ENCODE assay signal across 8 cellular contexts in genomic region chr5:81779125-81779934, GRCh38. TPM values are rescaled to one million over a fixed set of nuclear protein-coding genes. Genes with fewer than 3 reads are reported as not detected.
DNase-seq lines count a peak whose midpoint lies in the region; ATAC-seq, FAIRE-seq and TF ChIP-seq lines count a peak whose summit lies in the region.

No MANE protein-coding gene starts in this region.

- H3K4me3 Mint-ChIP-seq in nephron progenitor cell, result no peak overlapping the region

- DNase-seq in GF-D8 (lab: John Stamatoyannopoulos, UW) (peak; percentile 2), LoVo (ENCODE audit: low spot score) (peak; percentile 27), erythroblast (lab: John Stamatoyannopoulos, UW) (peak; percentile 78 to 86), nephron progenitor cell (no peak), urothelium cell line (ENCODE audit: low spot score) (peak; percentile 18), mesenteric fat pad (ENCODE audit: low spot score) (no peak)
- DNase-seq in activated CD8-positive, alpha-beta memory T cell treated with anti-CD3 and anti-CD28 coated beads for 24 hours, result peak; percentile 70

- H3K27ac Mint-ChIP-seq in nephron progenitor cell, result peak overlapping the region; percentile 73

- no peaks in the 10 kb centered on the region for H3K9me3 Mint-ChIP-seq in nephron progenitor cell

- H3K36me3 Mint-ChIP-seq in nephron progenitor cell (ENCODE audit: low read depth), result no peaks in the 10 kb centered on the region

- H3K27me3 Mint-ChIP-seq in nephron progenitor cell (ENCODE audit: low read depth, poor library complexity), result no peaks in the 10 kb centered on the region

- FAIRE-seq in urothelium cell line (lab: Jason Lieb, UNC), result no peak

- TF ChIP-seq CTCF in nephron progenitor cell (IDR thresholded peaks at IDR 0.05), result no peak

- TF ChIP-seq POLR2A in erythroblast (IDR thresholded peaks at IDR 0.05; ENCODE audit: low read length), result peak; percentile 27

- H3K4me1 Mint-ChIP-seq in nephron progenitor cell, result peaks cover 33% of the 10 kb centered on the region

- peak; percentile 94 for ATAC-seq in GM21723 (IDR thresholded peaks at IDR 0.05; ENCODE audit: unreplicated experiment)

RNA-seq across cellular contexts. Expression of gene SSBP2, which starts 28.4 kb away (rescaled TPM):
- total RNA-seq in mesenteric fat pad, result 29.0 TPM

Comparison
In these comparisons a context has a peak if more than half of its experiments do, and no peak if none do; other contexts are left out.
1. DNase-seq: peak in GF-D8 (single experiment), LoVo (single experiment), activated CD8-positive, alpha-beta memory T cell treated with anti-CD3 and anti-CD28 coated beads for 24 hours (single experiment), erythroblast (2 of 2) and urothelium cell line (single experiment); none in nephron progenitor cell (single experiment) and mesenteric fat pad (single experiment).